Comparison of ENCODE assay signal across 6 cellular contexts in the genomic region with DNA sequence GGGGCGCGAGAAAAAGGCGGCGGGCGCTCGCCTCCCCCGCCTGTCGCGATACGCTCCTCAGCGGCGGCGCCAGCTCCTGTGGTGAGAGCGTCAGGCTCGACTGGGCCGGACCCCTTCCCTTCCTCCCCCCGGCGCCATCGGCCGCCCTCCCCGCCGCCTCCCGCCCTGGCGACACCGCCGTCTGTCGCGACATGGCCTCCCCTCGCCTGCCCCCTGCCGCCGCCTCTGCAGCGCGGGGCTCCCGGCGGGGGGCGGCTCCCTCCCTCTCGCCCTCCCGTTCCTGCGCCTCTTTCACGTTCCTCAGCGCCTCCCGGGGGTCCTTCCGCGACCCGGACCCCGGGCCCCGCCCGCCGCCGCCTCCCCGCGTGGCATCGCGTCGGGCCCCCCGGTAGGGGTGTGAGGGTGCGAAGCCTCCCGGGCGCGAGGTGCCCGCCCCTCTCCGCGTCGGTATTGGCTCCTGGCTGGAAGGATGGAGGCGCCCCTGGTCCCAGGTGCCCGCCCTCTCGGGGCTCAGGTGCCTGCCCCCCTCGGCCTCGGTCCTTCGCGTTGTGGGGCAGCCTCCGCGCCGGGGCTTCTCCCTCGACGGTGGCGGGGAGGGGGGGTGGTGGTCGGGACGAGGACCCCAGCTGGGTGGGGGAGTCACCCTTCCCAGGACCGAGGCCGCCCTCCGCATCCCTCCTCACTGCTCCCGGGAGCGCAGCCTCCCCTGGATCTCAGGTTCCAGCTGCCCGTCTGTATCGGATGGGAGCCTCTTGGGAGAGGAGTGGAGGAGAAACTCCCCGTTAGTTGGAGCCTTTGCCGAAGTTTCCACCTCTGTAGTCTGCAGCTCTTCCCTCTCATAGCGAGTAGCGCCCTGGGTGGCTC. TPM values are rescaled to one million over a fixed set of nuclear protein-coding genes. Genes with fewer than 3 reads are reported as not detected.
DNase-seq lines count a peak whose midpoint lies in the region; ATAC-seq and TF ChIP-seq lines count a peak whose summit lies in the region.

No MANE protein-coding gene starts in this region.

- H3K27ac Mint-ChIP-seq in naive thymus-derived CD8-positive, alpha-beta T cell, result peak overlapping the region; percentile 87 to 98 (median 90)

- peaks cover 30 to 60% (median 52%) of the 10 kb centered on the region in 4 donors for H3K4me1 Mint-ChIP-seq in naive thymus-derived CD8-positive, alpha-beta T cell

- ATAC-seq in naive thymus-derived CD8-positive, alpha-beta T cell, result no peak
- no peak for ATAC-seq in GM21526 (IDR thresholded peaks at IDR 0.05; ENCODE audit: low FRiP score, unreplicated experiment)

- H3K4me3 Mint-ChIP-seq in naive thymus-derived CD8-positive, alpha-beta T cell, result peak overlapping the region; percentile 78 to 94 (median 91)

- TF ChIP-seq CTCF in astrocyte of the spinal cord (IDR thresholded peaks at IDR 0.05; ENCODE audit: low read depth, low read length), result peak; percentile 14

- H3K36me3 Mint-ChIP-seq in naive thymus-derived CD8-positive, alpha-beta T cell, result peaks cover 0 to 17% (median 0%) of the 10 kb centered on the region in 3 donors

- peak overlapping the region; percentile 78 for H3K4me3 ChIP-seq in astrocyte of the spinal cord (ENCODE audit: low read depth, low read length)

- POLR2A ChIA-PET in naive thymus-derived CD8-positive, alpha-beta T cell (lab: Charles Lee), result interaction anchor here (0.7 to 4.5 kb wide), 9 partner anchors 12 to 62 kb away, joined by 3 to 129 read pairs (median 18); a partner anchor contains a TSS

- no peaks in the 10 kb centered on the region for H3K27me3 Mint-ChIP-seq in naive thymus-derived CD8-positive, alpha-beta T cell

- in situ Hi-C loops in astrocyte of the spinal cord (cut with HindIII; ENCODE audit: low sequenced_read_pairs), result no loop called here

- no peaks in the 10 kb centered on the region for H3K9me3 Mint-ChIP-seq in naive thymus-derived CD8-positive, alpha-beta T cell

- DNase-seq in NCI-H2081 (lab: John Stamatoyannopoulos, UW) (peak; percentile 8 to 18), NCI-H2081 treated with DMSO at 0.1 percent for 48 hours (lab: John Stamatoyannopoulos, UW) (no peak), astrocyte of the spinal cord (ENCODE audit: low read depth, low spot score) (no peak), GOT3 (lab: John Stamatoyannopoulos, UW) (no peak)
- DNase-seq in naive thymus-derived CD8-positive, alpha-beta T cell, result peak in 5 of 10 donors; percentile 21 to 51 (median 32)

RNA-seq across cellular contexts. Expression of a gene that starts 0.6 kb away (rescaled TPM):
- 10 to 100 TPM; 65.0 to 71.4 TPM for total RNA-seq in naive thymus-derived CD8-positive, alpha-beta T cell
- polyA plus RNA-seq in naive thymus-derived CD8-positive, alpha-beta T cell, result 10 to 100 TPM in 1 of 3 donors, 1 to 10 TPM in 2; 6.6 to 14.5 (median 7.9) TPM

RNA-seq across cellular contexts. Expression of a gene that starts 21.4 kb away (rescaled TPM):
- 10 to 100 TPM; 18.5 to 20.5 TPM for total RNA-seq in naive thymus-derived CD8-positive, alpha-beta T cell
- polyA plus RNA-seq in naive thymus-derived CD8-positive, alpha-beta T cell, result 10 to 100 TPM in 1 of 3 donors, 1 to 10 TPM in 2; 7.7 to 13.9 (median 9.3) TPM

RNA-seq across cellular contexts. Expression of a gene that starts 22.6 kb away (rescaled TPM):
- 10 to 100 TPM; 76.4 to 86.8 TPM for total RNA-seq in naive thymus-derived CD8-positive, alpha-beta T cell
- 10 to 100 TPM; 64.0 to 82.4 (median 80.8) TPM for polyA plus RNA-seq in naive thymus-derived CD8-positive, alpha-beta T cell

RNA-seq across cellular contexts. Expression of a gene that starts 22.7 kb away (rescaled TPM):
- 10 to 100 TPM; 14.2 to 16.8 TPM for total RNA-seq in naive thymus-derived CD8-positive, alpha-beta T cell
- 10 to 100 TPM; 17.4 to 24.4 (median 23.0) TPM for polyA plus RNA-seq in naive thymus-derived CD8-positive, alpha-beta T cell

RNA-seq across cellular contexts. Expression of a gene that starts 34.8 kb away (rescaled TPM):
- not detected for total RNA-seq in naive thymus-derived CD8-positive, alpha-beta T cell
- polyA plus RNA-seq in naive thymus-derived CD8-positive, alpha-beta T cell, result under 1 TPM in 1 of 3 donors, not detected in 2; 0.13 TPM

Comparison
In these comparisons a context has a peak if more than half of its experiments do, and no peak if none do; other contexts are left out.
1. DNase-seq: peak in NCI-H2081 (2 of 2); none in NCI-H2081 treated with DMSO at 0.1 percent for 48 hours (single experiment), astrocyte of the spinal cord (single experiment) and GOT3 (single experiment).